ENCODE assay signal across 7 cellular contexts in genomic region chr1:109910963-109911798, GRCh38. TPM values are rescaled to one million over a fixed set of nuclear protein-coding genes. Genes with fewer than 3 reads are reported as not detected.
DNase-seq lines count a peak whose midpoint lies in the region; ATAC-seq and TF ChIP-seq lines count a peak whose summit lies in the region.

No MANE protein-coding gene starts in this region.

- DNase-seq in GM19238 (ENCODE audit: insufficient read length, low spot score) (peak; percentile 36), SJCRH30 (no peak), cerebellum (ENCODE audit: low spot score) (peak; percentile 38), upper lobe of right lung (no peak), hippocampal formation (lab: John Stamatoyannopoulos, UW) (no peak)

- H3K4me3 ChIP-seq in SJCRH30, result peak overlapping the region; percentile 59
- peak overlapping the region; percentile 61 for H3K4me3 ChIP-seq in mesodermal cell (ENCODE audit: extremely low read depth, insufficient read depth, low read length, poor library complexity, severe bottlenecking)
- H3K4me3 ChIP-seq in upper lobe of right lung, result peak overlapping the region; percentile 81

- H3K27ac ChIP-seq in SJCRH30 (no peak overlapping the region), mesodermal cell (ENCODE audit: low read depth, low read length, severe bottlenecking) (no peak overlapping the region), upper lobe of right lung (peak overlapping the region; percentile 78)

- peaks cover 7% of the 10 kb centered on the region; the same call in 1 of the 2 replicates for H3K4me1 ChIP-seq in SJCRH30
- peaks cover 23% of the 10 kb centered on the region for H3K4me1 ChIP-seq in mesodermal cell (ENCODE audit: control insufficient read depth, insufficient read depth, low read length, poor library complexity, severe bottlenecking)
- H3K4me1 ChIP-seq in upper lobe of right lung, result peaks cover 50% of the 10 kb centered on the region

- ATAC-seq in upper lobe of right lung, result peak; percentile 9
- no peak for ATAC-seq in GM19467 (IDR thresholded peaks at IDR 0.05; ENCODE audit: unreplicated experiment)

- WGBS in mesodermal cell (ENCODE audit: insufficient coverage in 2 of 2), 2 experiments, result 2 to 3% methylated on average over 59 to 60 of the region's 70 CpGs

- peaks cover 24% of the 10 kb centered on the region for H3K27me3 ChIP-seq in SJCRH30
- H3K27me3 ChIP-seq in upper lobe of right lung, result no peaks in the 10 kb centered on the region

- no peaks in the 10 kb centered on the region for H3K9me3 ChIP-seq in SJCRH30 (replicated peaks)
- no peaks in the 10 kb centered on the region for H3K9me3 ChIP-seq in mesodermal cell (ENCODE audit: control insufficient read depth, low read length)
- H3K9me3 ChIP-seq in upper lobe of right lung, result no peaks in the 10 kb centered on the region

- TF ChIP-seq CTCF in upper lobe of right lung (IDR thresholded peaks at IDR 0.05), result no peak

- H3K36me3 ChIP-seq in SJCRH30, result no peaks in the 10 kb centered on the region
- H3K36me3 ChIP-seq in mesodermal cell (ENCODE audit: control insufficient read depth, insufficient read depth, low read length), result peaks cover 15% of the 10 kb centered on the region
- H3K36me3 ChIP-seq in upper lobe of right lung, result peaks cover 16% of the 10 kb centered on the region

- intact Hi-C loops in upper lobe of right lung (cut with DNase I), result no loop called here

RNA-seq across cellular contexts. Expression of gene CSF1, which starts 0.5 kb away (rescaled TPM):
- total RNA-seq in SJCRH30 (2014; rRNA removed; shearing (Covaris generic)), result 0.58 and 0.77 TPM in 2 replicates
- total RNA-seq in cerebellum (4.3 TPM), upper lobe of right lung (79.8 TPM)
- polyA plus RNA-seq in mesodermal cell (2013, experiment 1 of 2), result 19.1 TPM
- polyA plus RNA-seq in mesodermal cell (2013, experiment 2 of 2), result 18.8 TPM

Comparison
In these comparisons a context has a peak if more than half of its experiments do, and no peak if none do; other contexts are left out.
1. DNase-seq: peak in GM19238 (single experiment) and cerebellum (single experiment); none in SJCRH30 (0 of 2), upper lobe of right lung (single experiment) and hippocampal formation (0 of 2).
2. RNA of gene CSF1, which starts 0.5 kb away (total RNA-seq): 79.8 TPM in upper lobe of right lung (single experiment); 4.3 TPM in cerebellum (single experiment) and 0.58 to 0.77 TPM in SJCRH30; every median in the first group is over 10 times any median in the second.
3. Peak in every context shown above with its lines, with median percentiles within 50 percentile points of each other: H3K4me3 ChIP-seq.